Comparison of ENCODE assay signal across 8 cellular contexts in genomic region chr6:103122766-103123601, GRCh38.
A peak's percentile ranks its signal among the peaks of the same experiment; 100 is the strongest.
DNase-seq lines count a peak whose midpoint lies in the region; ATAC-seq, FAIRE-seq and TF ChIP-seq lines count a peak whose summit lies in the region.

No MANE protein-coding gene starts in this region.

- H3K79me2 ChIP-seq in PC-3 (ENCODE audit: low read length) (no peaks in the 10 kb centered on the region), endothelial cell of umbilical vein (ENCODE audit: control insufficient read depth, insufficient read depth, low read length) (no peaks in the 10 kb centered on the region)

- no peaks in the 10 kb centered on the region for H3K9me2 ChIP-seq in PC-3 (replicated peaks; ENCODE audit: low read length)

- no peaks in the 10 kb centered on the region for H3F3A ChIP-seq in PC-3 (ENCODE audit: low read length, unreplicated experiment)

- H3K27ac ChIP-seq in PC-3 (ENCODE audit: low read length), result no peak overlapping the region
- H3K27ac ChIP-seq in endothelial cell of umbilical vein (ENCODE audit: insufficient read depth, low read depth, low read length), result no peak overlapping the region
- H3K27ac ChIP-seq in pancreas, result no peak overlapping the region

- H3K27me3 ChIP-seq in PC-3 (ENCODE audit: low read length) (no peaks in the 10 kb centered on the region), endothelial cell of umbilical vein (ENCODE audit: control insufficient read depth in 2 of 2, insufficient read depth in 2 of 2, low read length in 2 of 2) (no peaks in the 10 kb centered on the region), pancreas (no peaks in the 10 kb centered on the region)

- H3K4me2 ChIP-seq in PC-3 (ENCODE audit: low read length) (no peak overlapping the region), endothelial cell of umbilical vein (ENCODE audit: insufficient read depth, low read length) (no peak overlapping the region)

- H3K9me1 ChIP-seq in endothelial cell of umbilical vein (replicated peaks; ENCODE audit: control insufficient read depth, extremely low read depth, insufficient read depth, low read length), result no peaks in the 10 kb centered on the region

- POLR2A ChIA-PET in PC-3 (lab: Charles Lee; ENCODE audit: unreplicated experiment), result no interaction called here
- POLR2A ChIA-PET in endothelial cell of umbilical vein (lab: Charles Lee), result no interaction called here

- H3K36me3 ChIP-seq in PC-3 (ENCODE audit: low read depth, low read length) (no peaks in the 10 kb centered on the region), endothelial cell of umbilical vein (ENCODE audit: control insufficient read depth in 2 of 2, extremely low read depth in 1 of 2, insufficient read depth in 2 of 2, low read length in 2 of 2) (no peaks in the 10 kb centered on the region), pancreas (no peaks in the 10 kb centered on the region)

- no peak for FAIRE-seq in endothelial cell of umbilical vein (lab: Jason Lieb, UNC)
- FAIRE-seq in pancreas (lab: Jason Lieb, UNC), result no peak

- WGBS in pancreas, 2 donors, result 31 to 35% methylated on average over 10 of the region's 10 CpGs

- H3K4me1 ChIP-seq in PC-3 (ENCODE audit: insufficient read depth, low read length) (no peaks in the 10 kb centered on the region), endothelial cell of umbilical vein (ENCODE audit: control insufficient read depth, extremely low read depth, insufficient read depth, low read length) (no peaks in the 10 kb centered on the region), pancreas (no peaks in the 10 kb centered on the region)

- DNase-seq in DMS153 (lab: John Stamatoyannopoulos, UW) (peak; percentile 23), Kasumi-1 (lab: John Stamatoyannopoulos, UW) (peak; percentile 69 to 77), PC-3 (peak; percentile 62), endothelial cell of umbilical vein (ENCODE audit: low read depth, low spot score) (peak; percentile 1), pancreas (peak; percentile 16 to 60 (median 36)), amniotic stem cell (lab: John Stamatoyannopoulos, UW) (no peak), occipital lobe (lab: John Stamatoyannopoulos, UW) (no peak)

- BruUV-seq in PC-3 (replicated peaks; lab: Mats Ljungman, UMichigan), result no TSS peak
- BruUV-seq in endothelial cell of umbilical vein (replicated peaks; lab: Mats Ljungman, UMichigan), result no TSS peak

- no peak overlapping the region for H3K9ac ChIP-seq in PC-3 (ENCODE audit: low read length)
- H3K9ac ChIP-seq in endothelial cell of umbilical vein (replicated peaks; ENCODE audit: extremely low read depth, insufficient read depth, low read length), result no peak overlapping the region

- CTCF ChIA-PET in PC-3 (lab: Charles Lee) (interaction anchor here (0.6 to 0.9 kb wide), 4 partner anchors 199 to 916 kb away, joined by 3 to 10 read pairs (median 6); no protein-coding TSS in a partner anchor), endothelial cell of umbilical vein (lab: Charles Lee) (no interaction called here)

- no peak overlapping the region for H3K4me3 ChIP-seq in PC-3 (ENCODE audit: low read length)
- H3K4me3 ChIP-seq in endothelial cell of umbilical vein (replicated peaks in 1 of 3; ENCODE audit: insufficient read depth in 1 of 3, low read depth in 1 of 3, low read length in 3 of 3), result no peak overlapping the region
- H3K4me3 ChIP-seq in pancreas, result no peak overlapping the region

- peak; percentile 76 for TF ChIP-seq CTCF in PC-3 (conservative IDR thresholded peaks at IDR 0.05; ENCODE audit: low read depth, low read length)
- peak; percentile 23 to 26 for TF ChIP-seq CTCF in endothelial cell of umbilical vein (IDR thresholded peaks at IDR 0.05; ENCODE audit: extremely low read depth in 1 of 2, insufficient read depth in 1 of 2, low read depth in 1 of 2, low read length in 2 of 2)
- peak in 1 of 4 donors; percentile 9 for TF ChIP-seq CTCF in pancreas (IDR thresholded peaks at IDR 0.05)

- H3K9me3 ChIP-seq in PC-3 (ENCODE audit: low read length) (no peaks in the 10 kb centered on the region), endothelial cell of umbilical vein (replicated peaks; ENCODE audit: control insufficient read depth, insufficient read depth, low read length) (no peaks in the 10 kb centered on the region), pancreas (no peaks in the 10 kb centered on the region)

- TF ChIP-seq POLR2A in endothelial cell of umbilical vein (IDR thresholded peaks at IDR 0.05; ENCODE audit: low read depth, low read length), result no peak

- H2AFZ ChIP-seq in PC-3 (ENCODE audit: low read length) (no peak overlapping the region), endothelial cell of umbilical vein (ENCODE audit: low read depth, low read length) (no peak overlapping the region)

- dilution Hi-C loops in endothelial cell of umbilical vein (cut with MboI; ENCODE audit: extremely low pct_ligation_motif_present, low sequenced_read_pairs), result no loop called here

- H4K20me1 ChIP-seq in PC-3 (ENCODE audit: low read length) (no peaks in the 10 kb centered on the region), endothelial cell of umbilical vein (replicated peaks; ENCODE audit: control insufficient read depth, extremely low read depth, insufficient read depth, low read length) (no peaks in the 10 kb centered on the region)

- intact Hi-C loops in PC-3 (cut with micrococcal nuclease), result loop anchor here (1.0 to 10.0 kb wide), 3 partner anchors 152 to 1728 kb away; partner anchors contain the start of gene GRIK2
- intact Hi-C loops in endothelial cell of umbilical vein (cut with micrococcal nuclease), result no loop called here
- intact Hi-C loops in pancreas (cut with DNase I), result no loop called here

- peak; percentile 56 for ATAC-seq in GM21619 (IDR thresholded peaks at IDR 0.05; ENCODE audit: unreplicated experiment)
- ATAC-seq in PC-3, result peak; percentile 80
- peak in 3 of 4 donors; percentile 66 to 74 (median 73) for ATAC-seq in pancreas

TF ChIP-seq in endothelial cell of umbilical vein, 7 proteins besides CTCF, POLR2A, EP300 and RAD21:
- TF ChIP-seq GATA2 (IDR thresholded peaks at IDR 0.05; ENCODE audit: insufficient read depth, insufficient read length, low read depth, low read length) (no peak), EZH2 (IDR thresholded peaks at IDR 0.05; ENCODE audit: borderline replicate concordance, low read depth, low read length, severe bottlenecking) (no peak)
- TF ChIP-seq, protein P1, sequence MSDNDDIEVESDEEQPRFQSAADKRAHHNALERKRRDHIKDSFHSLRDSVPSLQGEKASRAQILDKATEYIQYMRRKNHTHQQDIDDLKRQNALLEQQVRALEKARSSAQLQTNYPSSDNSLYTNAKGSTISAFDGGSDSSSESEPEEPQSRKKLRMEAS (IDR thresholded peaks at IDR 0.05; ENCODE audit: insufficient read depth, insufficient read length), result no peak
TF ChIP-seq in endothelial cell of umbilical vein: peak in this region for 0.

Comparison
In these comparisons a context has a peak if more than half of its experiments do, and no peak if none do; other contexts are left out.
1. DNase-seq: peak in DMS153 (single experiment), Kasumi-1 (2 of 2), PC-3 (single experiment), endothelial cell of umbilical vein (single experiment) and pancreas (6 of 6); none in amniotic stem cell (single experiment) and occipital lobe (single experiment).
2. Peak in every context shown above with its lines, with median percentiles within 50 percentile points of each other: ATAC-seq.